In the genomic region with DNA sequence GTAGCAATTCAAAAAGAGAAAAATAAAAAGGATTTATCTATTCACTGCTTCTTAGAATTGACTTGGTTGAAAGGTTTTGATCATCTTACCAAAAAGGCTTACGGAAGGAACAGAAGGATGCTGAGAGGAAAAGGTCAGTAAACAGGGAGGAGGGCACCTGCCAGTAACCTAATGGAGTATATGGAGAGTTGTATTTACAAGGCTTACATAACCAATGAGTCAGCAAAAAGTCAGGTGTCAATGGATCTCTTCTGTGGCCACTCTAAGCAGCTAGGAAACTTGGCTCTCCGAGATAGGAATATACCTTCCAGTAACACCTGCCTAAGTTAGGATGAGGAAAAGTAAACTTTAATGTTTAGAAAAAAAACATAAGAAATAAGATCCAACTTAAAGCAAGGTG, we compare ENCODE assay signal across 2 cellular contexts.
A peak's percentile ranks its signal among the peaks of the same experiment; 100 is the strongest.
TF ChIP-seq lines count a peak whose summit lies in the region.

No MANE protein-coding gene starts in this region.

TF ChIP-seq in K562, 482 proteins besides CTCF, POLR2A, EP300 and RAD21 (continued from another document):
- TF ChIP-seq, protein P1, sequence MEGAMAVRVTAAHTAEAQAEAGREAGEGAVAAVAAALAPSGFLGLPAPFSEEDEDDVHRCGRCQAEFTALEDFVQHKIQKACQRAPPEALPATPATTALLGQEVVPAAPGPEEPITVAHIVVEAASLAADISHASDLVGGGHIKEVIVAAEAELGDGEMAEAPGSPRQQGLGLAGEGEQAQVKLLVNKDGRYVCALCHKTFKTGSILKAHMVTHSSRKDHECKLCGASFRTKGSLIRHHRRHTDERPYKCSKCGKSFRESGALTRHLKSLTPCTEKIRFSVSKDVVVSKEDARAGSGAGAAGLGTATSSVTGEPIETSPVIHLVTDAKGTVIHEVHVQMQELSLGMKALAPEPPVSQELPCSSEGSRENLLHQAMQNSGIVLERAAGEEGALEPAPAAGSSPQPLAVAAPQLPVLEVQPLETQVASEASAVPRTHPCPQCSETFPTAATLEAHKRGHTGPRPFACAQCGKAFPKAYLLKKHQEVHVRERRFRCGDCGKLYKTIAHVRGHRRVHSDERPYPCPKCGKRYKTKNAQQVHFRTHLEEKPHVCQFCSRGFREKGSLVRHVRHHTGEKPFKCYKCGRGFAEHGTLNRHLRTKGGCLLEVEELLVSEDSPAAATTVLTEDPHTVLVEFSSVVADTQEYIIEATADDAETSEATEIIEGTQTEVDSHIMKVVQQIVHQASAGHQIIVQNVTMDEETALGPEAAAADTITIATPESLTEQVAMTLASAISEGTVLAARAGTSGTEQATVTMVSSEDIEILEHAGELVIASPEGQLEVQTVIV (CRISPR knock-in tag; IDR thresholded peaks at IDR 0.05; ENCODE audit: borderline replicate concordance), result no peak
- no peak for TF ChIP-seq TSC22D4 (tag; IDR thresholded peaks at IDR 0.05)
- no peak for TF ChIP-seq SAP30 (IDR thresholded peaks at IDR 0.05; ENCODE audit: borderline replicate concordance, insufficient read depth, low read depth, low read length, poor library complexity, severe bottlenecking)
- TF ChIP-seq, protein P2, sequence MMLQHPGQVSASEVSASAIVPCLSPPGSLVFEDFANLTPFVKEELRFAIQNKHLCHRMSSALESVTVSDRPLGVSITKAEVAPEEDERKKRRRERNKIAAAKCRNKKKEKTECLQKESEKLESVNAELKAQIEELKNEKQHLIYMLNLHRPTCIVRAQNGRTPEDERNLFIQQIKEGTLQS (IDR thresholded peaks at IDR 0.05), result peak; percentile 38; the same call in 1 of the 2 replicates
- TF ChIP-seq, protein P2 (CRISPR knock-in tag; conservative IDR thresholded peaks at IDR 0.05), result no peak
- TF ChIP-seq ARID1B (IDR thresholded peaks at IDR 0.05), result peak; percentile 37; the same call in 1 of the 2 replicates
- peak in 1 of 2 experiments; percentile 50; a peak in 1 of 4 replicates for TF ChIP-seq FOXK2 (conservative IDR thresholded peaks at IDR 0.05 in 1 of 2, IDR thresholded peaks at IDR 0.05 in 1 of 2; ENCODE audit: low read depth in 2 of 2)
- TF ChIP-seq TRIM24 (IDR thresholded peaks at IDR 0.05), result no peak
- peak; percentile 98 for TF ChIP-seq C11orf30 (IDR thresholded peaks at IDR 0.05; ENCODE audit: low read depth)
- peak; percentile 52; the same call in 1 of the 2 replicates for TF ChIP-seq SMARCA4 (IDR thresholded peaks at IDR 0.05)
- peak; percentile 90 for TF ChIP-seq NFE2L1 (tag; IDR thresholded peaks at IDR 0.05; ENCODE audit: borderline replicate concordance, low read depth)
- peak; percentile 55; the same call in 1 of the 2 replicates for TF ChIP-seq JUND (IDR thresholded peaks at IDR 0.05; ENCODE audit: borderline replicate concordance, low read depth, low read length)
- peak; percentile 51; the same call in 1 of the 3 replicates for TF ChIP-seq JUND (tag; IDR thresholded peaks at IDR 0.05; ENCODE audit: borderline replicate concordance, low read depth, low read length)
- peak; percentile 98 for TF ChIP-seq MAFK (IDR thresholded peaks at IDR 0.05; ENCODE audit: low read length)
- TF ChIP-seq MECOM (CRISPR knock-in tag; IDR thresholded peaks at IDR 0.05), result no peak
- TF ChIP-seq MAFF (IDR thresholded peaks at IDR 0.05; ENCODE audit: low read length), result peak; percentile 98
- TF ChIP-seq CBFA2T3 (IDR thresholded peaks at IDR 0.05), result 0 out of 2 replicates have a peak, but pooled peaks have one; percentile 15
- TF ChIP-seq EHMT2 (IDR thresholded peaks at IDR 0.05), result 0 out of 2 replicates have a peak, but pooled peaks have one; percentile 29

TF ChIP-seq in liver, 16 proteins besides CTCF, POLR2A, EP300 and RAD21 (continued from another document):
- TF ChIP-seq, protein P3, sequence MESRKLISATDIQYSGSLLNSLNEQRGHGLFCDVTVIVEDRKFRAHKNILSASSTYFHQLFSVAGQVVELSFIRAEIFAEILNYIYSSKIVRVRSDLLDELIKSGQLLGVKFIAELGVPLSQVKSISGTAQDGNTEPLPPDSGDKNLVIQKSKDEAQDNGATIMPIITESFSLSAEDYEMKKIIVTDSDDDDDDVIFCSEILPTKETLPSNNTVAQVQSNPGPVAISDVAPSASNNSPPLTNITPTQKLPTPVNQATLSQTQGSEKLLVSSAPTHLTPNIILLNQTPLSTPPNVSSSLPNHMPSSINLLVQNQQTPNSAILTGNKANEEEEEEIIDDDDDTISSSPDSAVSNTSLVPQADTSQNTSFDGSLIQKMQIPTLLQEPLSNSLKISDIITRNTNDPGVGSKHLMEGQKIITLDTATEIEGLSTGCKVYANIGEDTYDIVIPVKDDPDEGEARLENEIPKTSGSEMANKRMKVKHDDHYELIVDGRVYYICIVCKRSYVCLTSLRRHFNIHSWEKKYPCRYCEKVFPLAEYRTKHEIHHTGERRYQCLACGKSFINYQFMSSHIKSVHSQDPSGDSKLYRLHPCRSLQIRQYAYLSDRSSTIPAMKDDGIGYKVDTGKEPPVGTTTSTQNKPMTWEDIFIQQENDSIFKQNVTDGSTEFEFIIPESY (IDR thresholded peaks at IDR 0.05), result peak; percentile 65
- TF ChIP-seq JUND (IDR thresholded peaks at IDR 0.05) (peak; percentile 70 to 91), FOXA1 (IDR thresholded peaks at IDR 0.05) (peak; percentile 88), FOXA2 (IDR thresholded peaks at IDR 0.05) (peak; percentile 89), HNF4A (conservative IDR thresholded peaks at IDR 0.05) (peak; percentile 30 to 61), RXRA (IDR thresholded peaks at IDR 0.05) (peak; percentile 41 to 76), SP1 (IDR thresholded peaks at IDR 0.05) (no peak)
- TF ChIP-seq, protein P4, sequence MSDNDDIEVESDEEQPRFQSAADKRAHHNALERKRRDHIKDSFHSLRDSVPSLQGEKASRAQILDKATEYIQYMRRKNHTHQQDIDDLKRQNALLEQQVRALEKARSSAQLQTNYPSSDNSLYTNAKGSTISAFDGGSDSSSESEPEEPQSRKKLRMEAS (IDR thresholded peaks at IDR 0.05), result peak; percentile 40
TF ChIP-seq in liver: peak in this region for 9.
